19 cellular contexts compared by ENCODE assay signal in the genomic region with DNA sequence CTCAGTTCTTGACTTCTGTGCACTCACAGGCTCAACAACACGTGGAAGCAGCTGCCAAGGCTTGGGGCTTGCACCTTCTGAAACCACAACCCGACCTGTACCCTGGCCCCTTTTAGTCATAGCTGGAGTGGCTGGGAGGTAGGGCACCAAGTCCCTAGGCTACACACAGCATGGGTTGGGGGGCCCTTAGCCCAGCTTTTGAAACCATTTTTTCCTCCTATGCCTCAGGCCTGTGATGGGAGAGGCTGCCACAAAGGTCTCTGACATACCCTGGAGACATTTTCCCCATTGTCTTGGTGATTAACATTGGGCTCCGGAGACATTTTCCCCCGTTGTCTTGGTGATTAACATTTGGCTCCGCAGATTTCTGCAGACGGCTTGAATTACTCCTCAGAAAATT. TPM values are rescaled to one million over a fixed set of nuclear protein-coding genes. Genes with fewer than 3 reads are reported as not detected.
A peak's percentile ranks its signal among the peaks of the same experiment; 100 is the strongest.
DNase-seq lines count a peak whose midpoint lies in the region; ATAC-seq and TF ChIP-seq lines count a peak whose summit lies in the region.
"Had no signal": no experiment of that assay in that cellular context is flagged by ENCODE, and none has a peak within 500 bp of the region (broad histone marks: within the 10 kb centered on the region; RNA-seq: fewer than 3 reads in every experiment).

No MANE protein-coding gene starts in this region.

- peak overlapping the region; percentile 22 for H3K27ac Mint-ChIP-seq in activated naive CD8-positive, alpha-beta T cell
- no peak overlapping the region for H3K27ac Mint-ChIP-seq in activated naive CD8-positive, alpha-beta T cell treated with anti-CD3 and anti-CD28 coated beads, Interleukin-2, amount 50 U/mL, for 24 hours
- peak overlapping the region; percentile 67 for H3K27ac Mint-ChIP-seq in endothelial cell (ENCODE audit: unreplicated experiment)
- H3K27ac Mint-ChIP-seq: CD4-positive, alpha-beta memory T cell had no signal

- H3K4me1 Mint-ChIP-seq in activated naive CD8-positive, alpha-beta T cell (ENCODE audit: low read depth): peaks cover 45% of the 10 kb centered on the region
- peaks cover 38% of the 10 kb centered on the region for H3K4me1 Mint-ChIP-seq in activated naive CD8-positive, alpha-beta T cell treated with anti-CD3 and anti-CD28 coated beads, Interleukin-2, amount 50 U/mL, for 24 hours
- H3K4me1 Mint-ChIP-seq in endothelial cell (ENCODE audit: unreplicated experiment): peaks cover 37% of the 10 kb centered on the region

- peaks cover 33% of the 10 kb centered on the region for H3K9me3 ChIP-seq in NT2/D1 (ENCODE audit: insufficient read depth, low read length)
- H3K9me3 ChIP-seq: BE2C had no signal

- no peak for DNase-seq in activated naive CD8-positive, alpha-beta T cell treated with anti-CD3 and anti-CD28 coated beads, Interleukin-2, amount 50 U/mL, for 24 hours
- peak; percentile 36 for DNase-seq in NT2/D1 (ENCODE audit: low read depth, low spot score)
- no peak for DNase-seq in endothelial cell (ENCODE audit: low spot score)
- DNase-seq in globus pallidus (ENCODE audit: low spot score): no peak
- no peak for DNase-seq in NCI-H526 (lab: John Stamatoyannopoulos, UW)
- no peak for DNase-seq in NK-92 treated with Interleukin-12 subunit alpha and Interleukin-12 subunit beta, amount 100 ng/mL, for 24 hours (lab: John Stamatoyannopoulos, UW)
- DNase-seq: ACHN; AML-193; BE2C; Calu3; CD4-positive, alpha-beta memory T cell; COR-L47; DMS53; DMS79 treated with DMSO at 0.1 percent for 48 hours; GF-D8; GOT3 had no signal

- no peak overlapping the region for H3K4me3 ChIP-seq in NT2/D1 (ENCODE audit: insufficient read length, low read depth)
- H3K4me3 ChIP-seq: HAP-1 had no signal

- peaks cover 19% of the 10 kb centered on the region for H3K9me3 Mint-ChIP-seq in activated naive CD8-positive, alpha-beta T cell (ENCODE audit: low read depth)
- H3K9me3 Mint-ChIP-seq in activated naive CD8-positive, alpha-beta T cell treated with anti-CD3 and anti-CD28 coated beads, Interleukin-2, amount 50 U/mL, for 24 hours: peaks cover 27% of the 10 kb centered on the region
- H3K9me3 Mint-ChIP-seq in endothelial cell (ENCODE audit: unreplicated experiment): peaks cover 6% of the 10 kb centered on the region

- H3K4me3 Mint-ChIP-seq in activated naive CD8-positive, alpha-beta T cell: no peak overlapping the region
- H3K4me3 Mint-ChIP-seq in activated naive CD8-positive, alpha-beta T cell treated with anti-CD3 and anti-CD28 coated beads, Interleukin-2, amount 50 U/mL, for 24 hours: no peak overlapping the region
- H3K4me3 Mint-ChIP-seq in endothelial cell (ENCODE audit: unreplicated experiment): peak overlapping the region; percentile 69

- no peak overlapping the region for H3K9ac ChIP-seq in NT2/D1 (ENCODE audit: insufficient read length, low read depth)
- H3K9ac ChIP-seq: BLaER1 treated with 17β-estradiol and CSF1 and Interleukin-3, amounts not matched to agents 10 nM and 100 nM had no signal

- H3K4me1 ChIP-seq in NT2/D1 (ENCODE audit: insufficient read depth, insufficient read length): no peaks in the 10 kb centered on the region
- H3K4me1 ChIP-seq: HAP-1 had no signal

- peaks cover 33% of the 10 kb centered on the region for H3K36me3 Mint-ChIP-seq in activated naive CD8-positive, alpha-beta T cell
- peaks cover 56% of the 10 kb centered on the region for H3K36me3 Mint-ChIP-seq in activated naive CD8-positive, alpha-beta T cell treated with anti-CD3 and anti-CD28 coated beads, Interleukin-2, amount 50 U/mL, for 24 hours (ENCODE audit: low read depth)
- peaks cover 62% of the 10 kb centered on the region for H3K36me3 Mint-ChIP-seq in endothelial cell (ENCODE audit: low read depth, unreplicated experiment)

- H3K27me3 Mint-ChIP-seq in activated naive CD8-positive, alpha-beta T cell: no peaks in the 10 kb centered on the region
- no peaks in the 10 kb centered on the region for H3K27me3 Mint-ChIP-seq in activated naive CD8-positive, alpha-beta T cell treated with anti-CD3 and anti-CD28 coated beads, Interleukin-2, amount 50 U/mL, for 24 hours
- peaks cover 8% of the 10 kb centered on the region for H3K27me3 Mint-ChIP-seq in endothelial cell (ENCODE audit: unreplicated experiment)
- H3K27me3 Mint-ChIP-seq: CD4-positive, alpha-beta memory T cell had no signal

- H3K27me3 ChIP-seq in NT2/D1 (ENCODE audit: insufficient read depth, insufficient read length): no peaks in the 10 kb centered on the region
- H3K27me3 ChIP-seq: BE2C; BLaER1 treated with 17β-estradiol and CSF1 and Interleukin-3, amounts not matched to agents 10 nM and 100 nM had no signal

- TF ChIP-seq CTCF in endothelial cell (IDR thresholded peaks at IDR 0.05; ENCODE audit: unreplicated experiment): no peak

- ATAC-seq in activated naive CD8-positive, alpha-beta T cell treated with anti-CD3 and anti-CD28 coated beads, Interleukin-2, amount 50 U/mL, for 24 hours: no peak

- peaks cover 23% of the 10 kb centered on the region for H3K36me3 ChIP-seq in NT2/D1 (ENCODE audit: insufficient read depth, insufficient read length, low read length)
- H3K36me3 ChIP-seq: BE2C, HAP-1 had no signal

RNA-seq across cellular contexts. Expression of a gene that starts 38.6 kb away (rescaled TPM):
- total RNA-seq in endothelial cell (ENCODE audit: unreplicated experiment): 202 TPM
